In the genomic region with DNA sequence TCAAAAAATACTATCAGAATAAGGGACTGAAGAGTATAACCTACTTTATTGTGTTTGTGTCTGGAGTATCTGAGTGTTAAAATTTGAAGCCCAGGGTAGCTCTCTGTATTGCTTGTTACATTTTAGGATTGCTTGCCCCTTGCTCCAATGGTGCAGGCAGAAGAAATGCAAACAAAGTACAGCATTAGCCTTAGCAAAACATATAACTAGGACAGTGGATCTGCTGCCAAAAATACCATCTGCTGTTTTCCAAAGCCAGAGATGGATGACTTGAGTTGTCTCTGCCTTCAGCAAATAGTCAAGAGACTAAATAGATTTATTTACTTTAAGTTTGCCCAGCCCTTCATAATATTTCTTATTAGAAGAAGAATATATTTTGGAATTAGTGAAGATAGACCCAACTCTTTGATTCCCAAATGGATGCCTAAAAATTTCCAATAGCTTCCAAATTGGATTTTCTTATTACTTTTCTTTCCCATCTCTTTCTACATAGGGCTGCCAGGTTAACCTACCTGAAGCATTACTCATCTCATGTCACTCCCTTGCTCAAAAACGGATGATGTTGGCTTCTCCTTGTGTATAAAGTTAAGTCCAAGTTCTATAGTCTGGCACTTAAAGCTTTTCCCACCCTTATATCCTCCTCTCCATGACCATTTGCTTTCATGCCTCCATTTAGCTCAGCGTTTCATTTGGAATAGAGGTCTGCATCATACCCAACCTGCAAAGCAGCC, we compare ENCODE assay signal across 13 cellular contexts.
A peak's percentile ranks its signal among the peaks of the same experiment; 100 is the strongest.
DNase-seq lines count a peak whose midpoint lies in the region; ATAC-seq lines count a peak whose summit lies in the region.
"Had no signal": no experiment of that assay in that cellular context is flagged by ENCODE, and none has a peak within 500 bp of the region (broad histone marks: within the 10 kb centered on the region; RNA-seq: fewer than 3 reads in every experiment).

No MANE protein-coding gene starts in this region.

- H3K4me2 ChIP-seq in skeletal muscle satellite cell (ENCODE audit: low read length), result peak overlapping the region; percentile 80

- peak overlapping the region; percentile 27 for H3K9ac ChIP-seq in skeletal muscle satellite cell (ENCODE audit: low read depth, low read length)

- ATAC-seq in esophagus mucosa (peak; percentile 46), HG02973 (IDR thresholded peaks at IDR 0.05; ENCODE audit: unreplicated experiment) (no peak)
- no peak for ATAC-seq in stimulated activated naive CD8-positive, alpha-beta T cell treated with anti-CD3 and anti-CD28 coated beads, Interleukin-15, Interleukin-2, amounts not matched to agents 100 U/mL and 50 U/mL, for 24 hours
- ATAC-seq: activated CD4-positive, CD25-positive, alpha-beta regulatory T cell treated with anti-CD3 and anti-CD28 coated beads, Interleukin-2, amount 50 U/mL, for 24 hours; GM12878 had no signal

- no peaks in the 10 kb centered on the region; the same call in 1 of the 2 replicates for H3K9me3 ChIP-seq in SJSA1 (replicated peaks)
- no peaks in the 10 kb centered on the region for H3K9me3 ChIP-seq in skeletal muscle satellite cell (replicated peaks; ENCODE audit: low read length)

- DNase-seq in NCI-H1092 (lab: John Stamatoyannopoulos, UW), result peak; percentile 24
- DNase-seq in SJSA1 (ENCODE audit: low read depth in 1 of 2, low spot score in 2 of 2), result no peak
- DNase-seq in HPDE6-E6E7 (ENCODE audit: extremely low spot score), result no peak
- no peak for DNase-seq in stimulated activated naive CD8-positive, alpha-beta T cell treated with anti-CD3 and anti-CD28 coated beads, Interleukin-15, Interleukin-2, amounts not matched to agents 100 U/mL and 50 U/mL, for 24 hours
- DNase-seq: naive B cell, NCI-H146, spleen had no signal

- H3K4me3 ChIP-seq in SJSA1 (no peak overlapping the region), skeletal muscle satellite cell (ENCODE audit: low read length) (peak overlapping the region; percentile 43)
- H3K4me3 ChIP-seq: GM12878, spleen had no signal

- peak overlapping the region; percentile 4; the same call in 1 of the 2 replicates for H3K27ac ChIP-seq in SJSA1
- H3K27ac ChIP-seq: HL-60, spleen had no signal

- H3K36me3 ChIP-seq in SJSA1 (no peaks in the 10 kb centered on the region), skeletal muscle satellite cell (ENCODE audit: insufficient read depth, low read length) (no peaks in the 10 kb centered on the region)
- H3K36me3 ChIP-seq: spleen had no signal

- H3K4me1 ChIP-seq in SJSA1 (replicated peaks) (peaks cover 29% of the 10 kb centered on the region), skeletal muscle satellite cell (ENCODE audit: control insufficient read depth, insufficient read depth, low read length) (peaks cover 59% of the 10 kb centered on the region)
- H3K4me1 ChIP-seq: spleen had no signal

- no peaks in the 10 kb centered on the region for H3K27me3 ChIP-seq in SJSA1 (replicated peaks)
- no peaks in the 10 kb centered on the region for H3K27me3 ChIP-seq in skeletal muscle satellite cell (ENCODE audit: control insufficient read depth, insufficient read depth, low read length)
- H3K27me3 ChIP-seq: spleen had no signal
